ENCODE assay signal across 23 cellular contexts in the genomic region with DNA sequence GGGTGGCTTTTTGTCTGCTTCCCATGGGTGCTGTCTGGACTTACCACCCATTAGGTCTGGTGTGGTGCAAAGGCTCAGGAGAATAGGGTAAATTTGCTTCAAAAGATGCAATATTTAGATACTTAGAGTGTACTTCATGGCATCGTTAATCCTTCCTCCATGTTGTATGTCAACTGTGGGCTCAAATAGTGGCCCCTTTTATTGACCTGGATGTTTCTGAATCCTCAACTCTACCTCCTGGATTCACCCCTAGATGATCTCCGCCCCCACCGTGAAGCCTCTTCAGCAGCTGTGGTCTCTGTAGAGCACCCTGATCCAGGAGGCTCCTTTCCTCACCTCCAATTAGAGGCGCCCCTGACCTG. TPM values are rescaled to one million over a fixed set of nuclear protein-coding genes. Genes with fewer than 3 reads are reported as not detected.
A peak's percentile ranks its signal among the peaks of the same experiment; 100 is the strongest.
DNase-seq lines count a peak whose midpoint lies in the region; ATAC-seq lines count a peak whose summit lies in the region.
"Had no signal": no experiment of that assay in that cellular context is flagged by ENCODE, and none has a peak within 500 bp of the region (broad histone marks: within the 10 kb centered on the region; RNA-seq: fewer than 3 reads in every experiment).

No MANE protein-coding gene starts in this region.

- H3K27me3 Mint-ChIP-seq in activated naive CD4-positive, alpha-beta T cell treated with anti-CD3 and anti-CD28 coated beads, Interleukin-2, amount 50 U/mL, for 24 hours, result no peaks in the 10 kb centered on the region
- H3K27me3 Mint-ChIP-seq in activated T-helper 1 cell treated with anti-CD3 and anti-CD28 coated beads, Interleukin-12 subunit alpha, Interleukin-12 subunit beta, Interleukin-2, Interleukin-4 antibody, amounts not matched to agents 30 ng/mL and 10 ng/mL and 1 ng/mL, durations not matched to agents 14 hours and 24 hours and 36 hours (ENCODE audit: insufficient read depth), result no peaks in the 10 kb centered on the region
- no peaks in the 10 kb centered on the region for H3K27me3 Mint-ChIP-seq in effector memory CD8-positive, alpha-beta T cell

- peaks cover 6% of the 10 kb centered on the region for H3K36me3 Mint-ChIP-seq in activated naive CD4-positive, alpha-beta T cell treated with anti-CD3 and anti-CD28 coated beads, Interleukin-2, amount 50 U/mL, for 24 hours
- peaks cover 15% of the 10 kb centered on the region for H3K36me3 Mint-ChIP-seq in activated T-helper 1 cell treated with anti-CD3 and anti-CD28 coated beads, Interleukin-12 subunit alpha, Interleukin-12 subunit beta, Interleukin-2, Interleukin-4 antibody, amounts not matched to agents 30 ng/mL and 10 ng/mL and 1 ng/mL, durations not matched to agents 14 hours and 24 hours and 36 hours (ENCODE audit: low read depth)
- peaks cover 14% of the 10 kb centered on the region for H3K36me3 Mint-ChIP-seq in effector memory CD8-positive, alpha-beta T cell (ENCODE audit: insufficient read depth)

- H3K4me3 Mint-ChIP-seq in activated naive CD4-positive, alpha-beta T cell treated with anti-CD3 and anti-CD28 coated beads, Interleukin-2, amount 50 U/mL, for 24 hours, result peak overlapping the region; percentile 70
- peak overlapping the region; percentile 74 for H3K4me3 Mint-ChIP-seq in activated T-helper 1 cell treated with anti-CD3 and anti-CD28 coated beads, Interleukin-12 subunit alpha, Interleukin-12 subunit beta, Interleukin-2, Interleukin-4 antibody, amounts not matched to agents 30 ng/mL and 10 ng/mL and 1 ng/mL, durations not matched to agents 14 hours and 24 hours and 36 hours
- H3K4me3 Mint-ChIP-seq in effector memory CD8-positive, alpha-beta T cell, result peak overlapping the region; percentile 1 to 71
- H3K4me3 Mint-ChIP-seq: CD14-positive monocyte had no signal

- H3K27ac Mint-ChIP-seq in activated naive CD4-positive, alpha-beta T cell treated with anti-CD3 and anti-CD28 coated beads, Interleukin-2, amount 50 U/mL, for 24 hours, result peak overlapping the region; percentile 99
- peak overlapping the region; percentile 99 for H3K27ac Mint-ChIP-seq in activated T-helper 1 cell treated with anti-CD3 and anti-CD28 coated beads, Interleukin-12 subunit alpha, Interleukin-12 subunit beta, Interleukin-2, Interleukin-4 antibody, amounts not matched to agents 30 ng/mL and 10 ng/mL and 1 ng/mL, durations not matched to agents 14 hours and 24 hours and 36 hours
- peak overlapping the region; percentile 87 to 93 for H3K27ac Mint-ChIP-seq in effector memory CD8-positive, alpha-beta T cell

- peaks cover 77% of the 10 kb centered on the region for H3K4me1 Mint-ChIP-seq in activated naive CD4-positive, alpha-beta T cell treated with anti-CD3 and anti-CD28 coated beads, Interleukin-2, amount 50 U/mL, for 24 hours
- peaks cover 86% of the 10 kb centered on the region for H3K4me1 Mint-ChIP-seq in activated T-helper 1 cell treated with anti-CD3 and anti-CD28 coated beads, Interleukin-12 subunit alpha, Interleukin-12 subunit beta, Interleukin-2, Interleukin-4 antibody, amounts not matched to agents 30 ng/mL and 10 ng/mL and 1 ng/mL, durations not matched to agents 14 hours and 24 hours and 36 hours (ENCODE audit: low read depth)
- H3K4me1 Mint-ChIP-seq in effector memory CD8-positive, alpha-beta T cell (ENCODE audit: low read depth in 2 of 2), result peaks cover 51 to 69% of the 10 kb centered on the region in 2 donors

- intact Hi-C loops in activated T-helper 1 cell treated with anti-CD3 and anti-CD28 coated beads, Interleukin-12 subunit alpha, Interleukin-12 subunit beta, Interleukin-2, Interleukin-4 antibody, amounts not matched to agents 30 ng/mL and 10 ng/mL and 1 ng/mL, durations not matched to agents 14 hours and 24 hours and 36 hours (cut with micrococcal nuclease), result loop anchor here (1.0 to 5.0 kb wide), 7 partner anchors 8 to 411 kb away; partner anchors contain the start of genes ACTR3C, GIMAP2 and LRRC61

- no peak for ATAC-seq in effector memory CD8-positive, alpha-beta T cell (replicated peaks)
- ATAC-seq in HG03039 (IDR thresholded peaks at IDR 0.05; ENCODE audit: unreplicated experiment), result no peak
- ATAC-seq: body of pancreas, esophagus mucosa, left lobe of liver had no signal

- H3K9me3 Mint-ChIP-seq in activated naive CD4-positive, alpha-beta T cell treated with anti-CD3 and anti-CD28 coated beads, Interleukin-2, amount 50 U/mL, for 24 hours, result peaks cover 7% of the 10 kb centered on the region
- H3K9me3 Mint-ChIP-seq in activated T-helper 1 cell treated with anti-CD3 and anti-CD28 coated beads, Interleukin-12 subunit alpha, Interleukin-12 subunit beta, Interleukin-2, Interleukin-4 antibody, amounts not matched to agents 30 ng/mL and 10 ng/mL and 1 ng/mL, durations not matched to agents 14 hours and 24 hours and 36 hours, result peaks cover 7% of the 10 kb centered on the region
- peaks cover 0 to 3% of the 10 kb centered on the region in 2 donors for H3K9me3 Mint-ChIP-seq in effector memory CD8-positive, alpha-beta T cell

- no peak for DNase-seq in activated naive CD4-positive, alpha-beta T cell (lab: John Stamatoyannopoulos, UW)
- DNase-seq in activated T-helper 1 cell treated with anti-CD3 and anti-CD28 coated beads, Interleukin-12 subunit alpha, Interleukin-12 subunit beta, Interleukin-2, Interleukin-4 antibody, amounts not matched to agents 30 ng/mL and 10 ng/mL and 1 ng/mL, durations not matched to agents 14 hours and 24 hours and 36 hours (ENCODE audit: low spot score), result no peak
- no peak for DNase-seq in effector memory CD8-positive, alpha-beta T cell
- no peak for DNase-seq in AG08396 (ENCODE audit: low spot score)
- no peak for DNase-seq in hepatic stellate cell (ENCODE audit: low spot score)
- DNase-seq: body of pancreas, foreskin melanocyte, KG1, mesendoderm, NCI-H1417 treated with DMSO at 0.1 percent for 48 hours, NCI-H2107, NCI-H446, SHP77 treated with DMSO at 0.1 percent for 48 hours, small intestine, SW 1271, thyroid gland had no signal

RNA-seq across cellular contexts. Expression of gene GIMAP5, which starts 3.5 kb away (rescaled TPM):
- 53.8 and 59.7 TPM in 2 replicates for total RNA-seq in activated T-helper 1 cell treated with anti-CD3 and anti-CD28 coated beads, Interleukin-12 subunit alpha, Interleukin-12 subunit beta, Interleukin-2, Interleukin-4 antibody, amounts not matched to agents 30 ng/mL and 10 ng/mL and 1 ng/mL, durations not matched to agents 14 hours and 24 hours and 36 hours
- total RNA-seq: chondrocyte had no signal

RNA-seq across cellular contexts. Expression of gene GIMAP1, which starts 17.3 kb away (rescaled TPM):
- total RNA-seq in activated T-helper 1 cell treated with anti-CD3 and anti-CD28 coated beads, Interleukin-12 subunit alpha, Interleukin-12 subunit beta, Interleukin-2, Interleukin-4 antibody, amounts not matched to agents 30 ng/mL and 10 ng/mL and 1 ng/mL, durations not matched to agents 14 hours and 24 hours and 36 hours, result 4.6 and 4.9 TPM in 2 replicates
- total RNA-seq: chondrocyte, hepatocyte had no signal

RNA-seq across cellular contexts. Expression of gene GIMAP2, which starts 48.2 kb away (rescaled TPM):
- total RNA-seq in activated T-helper 1 cell treated with anti-CD3 and anti-CD28 coated beads, Interleukin-12 subunit alpha, Interleukin-12 subunit beta, Interleukin-2, Interleukin-4 antibody, amounts not matched to agents 30 ng/mL and 10 ng/mL and 1 ng/mL, durations not matched to agents 14 hours and 24 hours and 36 hours, result 24.7 and 29.7 TPM in 2 replicates
- total RNA-seq: chondrocyte had no signal
